ENCODE assay signal across 11 cellular contexts in genomic region chr2:156329031-156329921, GRCh38. TPM values are rescaled to one million over a fixed set of nuclear protein-coding genes. Genes with fewer than 3 reads are reported as not detected.
DNase-seq lines count a peak whose midpoint lies in the region; ATAC-seq and TF ChIP-seq lines count a peak whose summit lies in the region.
"Had no signal": no experiment of that assay in that cellular context is flagged by ENCODE, and none has a peak within 500 bp of the region (broad histone marks: within the 10 kb centered on the region; RNA-seq: fewer than 3 reads in every experiment).

No MANE protein-coding gene starts in this region.

- DNase-seq in activated T-cell treated with anti-CD3 and anti-CD28 coated beads, Interleukin-2, amount 50 U/mL, for 1 hour, result peak; percentile 58
- DNase-seq in activated T-cell treated with anti-CD3 and anti-CD28 coated beads, Interleukin-2, amount 50 U/mL, for 48 hours, result no peak
- DNase-seq in activated B cell treated with CpG ODN at 0.5 μM for 24 hours (peak; percentile 39), retina (peak; percentile 75), endothelial cell (ENCODE audit: low spot score) (no peak), SIG-M5 (lab: John Stamatoyannopoulos, UW) (no peak)
- DNase-seq: caudate nucleus, NCI-H1436 treated with DMSO at 0.1 percent for 48 hours had no signal

- CTCF ChIA-PET in activated B cell treated with CpG ODN at 0.5 μM for 24 hours (lab: Charles Lee), result interaction anchor here (1.8 to 2.8 kb wide), 2 partner anchors 260 to 261 kb away, joined by 5 to 11 read pairs; no protein-coding TSS in a partner anchor

- H3K4me1 Mint-ChIP-seq in activated B cell treated with CpG ODN at 0.5 μM for 24 hours (peaks cover 44% of the 10 kb centered on the region), endothelial cell (ENCODE audit: unreplicated experiment) (peaks cover 30% of the 10 kb centered on the region)

- POLR2A ChIA-PET in activated B cell treated with CpG ODN at 0.5 μM for 24 hours (lab: Charles Lee), result interaction anchor here (1.5 to 7.4 kb wide), 2 partner anchors 14 to 71 kb away, joined by 6 to 120 read pairs; no protein-coding TSS in a partner anchor

- peaks cover 76% of the 10 kb centered on the region for H3K36me3 Mint-ChIP-seq in activated B cell treated with CpG ODN at 0.5 μM for 24 hours (ENCODE audit: low read depth)
- H3K36me3 Mint-ChIP-seq in endothelial cell (ENCODE audit: low read depth, unreplicated experiment), result peaks cover 11% of the 10 kb centered on the region

- H3K27me3 Mint-ChIP-seq in activated B cell treated with CpG ODN at 0.5 μM for 24 hours (peaks cover 46% of the 10 kb centered on the region), endothelial cell (ENCODE audit: unreplicated experiment) (peaks cover 34% of the 10 kb centered on the region)

- H3K27ac Mint-ChIP-seq in activated B cell treated with CpG ODN at 0.5 μM for 24 hours, result no peak overlapping the region
- no peak overlapping the region for H3K27ac Mint-ChIP-seq in endothelial cell (ENCODE audit: unreplicated experiment)
- H3K27ac Mint-ChIP-seq: T-helper 1 cell treated with Interleukin-12 subunit alpha and Interleukin-12 subunit beta and Interleukin-4 antibody, amounts not matched to agents 30 μg/mL and 1 μg/mL, for 36 hours had no signal

- intact Hi-C loops in activated B cell treated with CpG ODN at 0.5 μM for 24 hours (cut with micrococcal nuclease), result no loop called here

- H3K4me3 Mint-ChIP-seq in activated B cell treated with CpG ODN at 0.5 μM for 24 hours (peak overlapping the region; percentile 91), endothelial cell (ENCODE audit: unreplicated experiment) (no peak overlapping the region)

- TF ChIP-seq CTCF in activated B cell treated with CpG ODN at 0.5 μM for 24 hours (IDR thresholded peaks at IDR 0.05) (no peak), endothelial cell (IDR thresholded peaks at IDR 0.05; ENCODE audit: unreplicated experiment) (no peak)

- no peak for ATAC-seq in activated B cell treated with CpG ODN at 0.5 μM for 24 hours (ENCODE audit: low read depth)
- no peak for ATAC-seq in activated CD4-positive, CD25-positive, alpha-beta regulatory T cell treated with anti-CD3 and anti-CD28 coated beads, Interleukin-2, amount 50 U/mL, for 24 hours

- H3K4me3 ChIP-seq in iPS-11a (ENCODE audit: low read depth, low read length), result peak overlapping the region; percentile 25

- H3K9me3 Mint-ChIP-seq in activated B cell treated with CpG ODN at 0.5 μM for 24 hours (no peaks in the 10 kb centered on the region), endothelial cell (ENCODE audit: unreplicated experiment) (no peaks in the 10 kb centered on the region)
- H3K9me3 Mint-ChIP-seq: T-helper 1 cell treated with Interleukin-12 subunit alpha and Interleukin-12 subunit beta and Interleukin-4 antibody, amounts not matched to agents 30 μg/mL and 1 μg/mL, for 36 hours had no signal

RNA-seq across cellular contexts. Expression of gene NR4A2, which starts 3.2 kb away (rescaled TPM):
- total RNA-seq in activated B cell treated with CpG ODN at 0.5 μM for 24 hours (6.7 and 7.5 TPM in 2 replicates), endothelial cell (ENCODE audit: unreplicated experiment) (3.9 TPM)

Comparison
In these comparisons a context has a peak if more than half of its experiments do, and no peak if none do; other contexts are left out.
1. DNase-seq: peak in activated T-cell treated with anti-CD3 and anti-CD28 coated beads, Interleukin-2, amount 50 U/mL, for 1 hour (single experiment), activated B cell treated with CpG ODN at 0.5 μM for 24 hours (single experiment) and retina (single experiment); none in activated T-cell treated with anti-CD3 and anti-CD28 coated beads, Interleukin-2, amount 50 U/mL, for 48 hours (0 of 2), endothelial cell (single experiment) and SIG-M5 (single experiment).